ENCODE assay signal across 14 cellular contexts in the genomic region with DNA sequence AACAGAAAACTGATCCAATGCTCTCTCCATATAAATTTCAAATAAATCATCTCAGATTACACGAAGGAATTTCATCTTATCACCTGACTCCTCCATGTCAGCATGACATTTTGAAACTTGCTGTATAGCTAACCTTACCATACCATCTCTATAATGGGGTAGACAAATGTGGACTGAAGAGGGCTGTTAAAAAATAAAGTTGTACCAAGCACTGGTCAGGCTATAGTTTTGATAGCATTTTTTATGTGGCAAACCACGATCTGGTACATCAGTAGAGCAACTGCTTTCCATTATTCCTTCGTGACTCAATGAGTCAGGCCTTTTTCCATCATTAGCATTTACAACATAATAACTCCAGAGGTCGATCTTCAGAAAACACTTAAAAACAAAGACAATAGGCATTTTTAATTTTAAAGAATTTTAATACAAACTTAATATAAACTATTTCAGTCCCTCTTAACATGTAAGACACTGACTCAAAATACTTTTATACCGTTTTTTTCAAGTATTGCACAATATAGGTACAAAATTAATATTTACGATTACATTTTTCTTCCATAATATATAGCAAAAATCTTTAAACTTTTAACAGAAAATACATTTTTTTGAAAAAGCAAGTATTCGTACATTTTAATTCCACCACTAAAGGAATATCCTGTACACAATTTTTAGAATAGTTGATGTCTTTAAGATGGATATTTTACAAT. TPM values are rescaled to one million over a fixed set of nuclear protein-coding genes. Genes with fewer than 3 reads are reported as not detected.
A peak's percentile ranks its signal among the peaks of the same experiment; 100 is the strongest.
DNase-seq lines count a peak whose midpoint lies in the region; ATAC-seq and TF ChIP-seq lines count a peak whose summit lies in the region.
"Had no signal": no experiment of that assay in that cellular context is flagged by ENCODE, and none has a peak within 500 bp of the region (broad histone marks: within the 10 kb centered on the region; RNA-seq: fewer than 3 reads in every experiment).

No MANE protein-coding gene starts in this region.

- H3K4me1 ChIP-seq in smooth muscle cell (ENCODE audit: low read depth): peaks cover 16% of the 10 kb centered on the region

- H3K9me3 ChIP-seq in smooth muscle cell (replicated peaks; ENCODE audit: low read depth): no peaks in the 10 kb centered on the region
- H3K9me3 ChIP-seq: Caco-2, spleen had no signal

- no peaks in the 10 kb centered on the region for H3K36me3 ChIP-seq in smooth muscle cell (ENCODE audit: low read depth)

- no peak for ATAC-seq in HG02678 (IDR thresholded peaks at IDR 0.05; ENCODE audit: unreplicated experiment)

- no peak for TF ChIP-seq CTCF in smooth muscle cell (IDR thresholded peaks at IDR 0.05; ENCODE audit: borderline replicate concordance, insufficient read depth, poor library complexity, severe bottlenecking)

- CTCF ChIA-PET in HEK293T (lab: Yijun Ruan, JAX): interaction anchor here (0.6 to 3.7 kb wide), 6 partner anchors 9 to 139 kb away, joined by 3 to 32 read pairs (median 10); no protein-coding TSS in a partner anchor

- peaks cover 44% of the 10 kb centered on the region for H4K20me1 ChIP-seq in smooth muscle cell (ENCODE audit: low read depth)

- POLR2A ChIA-PET in HEK293T (lab: Yijun Ruan, JAX): interaction anchor here (1.5 to 3.0 kb wide), 3 partner anchors 9 to 92 kb away, joined by 5 to 12 read pairs (median 9); no protein-coding TSS in a partner anchor

- H3K4me2 ChIP-seq in smooth muscle cell: peak overlapping the region; percentile 32

- DNase-seq in HEK293T (ENCODE audit: extremely low spot score) (no peak), amniotic epithelial cell (ENCODE audit: low read depth) (peak; percentile 42), smooth muscle cell (lab: John Stamatoyannopoulos, UW; ENCODE audit: unreplicated experiment) (no peak), AG20443 (ENCODE audit: low spot score) (no peak)
- DNase-seq in activated CD4-positive, alpha-beta T cell treated with anti-CD3 and anti-CD28 coated beads, Interleukin-2, amount 50 U/mL, for 1 hour: no peak
- DNase-seq: activated naive CD4-positive, alpha-beta T cell; Caco-2; GOT3; NCI-H1694; spleen had no signal

- no peak overlapping the region for H2AFZ ChIP-seq in smooth muscle cell (ENCODE audit: low read depth)

- H3K79me2 ChIP-seq in smooth muscle cell (ENCODE audit: low read depth): peaks cover 41% of the 10 kb centered on the region

- H3K27ac ChIP-seq in layer of hippocampus (ENCODE audit: low read depth, low read length) (peak overlapping the region; percentile 83), smooth muscle cell (ENCODE audit: low read depth) (peak overlapping the region; percentile 29)
- H3K27ac ChIP-seq: SK-N-MC had no signal

- no peak overlapping the region for H3K9ac ChIP-seq in smooth muscle cell (ENCODE audit: low read depth)

- peak overlapping the region; percentile 98 for H3K4me3 ChIP-seq in smooth muscle cell
- H3K4me3 ChIP-seq: SK-N-MC had no signal

- H3K27me3 ChIP-seq in layer of hippocampus (ENCODE audit: control insufficient read depth, insufficient read depth, low read length): no peaks in the 10 kb centered on the region
- H3K27me3 ChIP-seq in smooth muscle cell (ENCODE audit: low read depth): no peaks in the 10 kb centered on the region
- H3K27me3 ChIP-seq: spleen had no signal

- WGBS in smooth muscle cell (ENCODE audit: low lambda C conversion rate): 90% methylated on average over 7 of the region's 7 CpGs

- H3F3A ChIP-seq in smooth muscle cell (ENCODE audit: low read depth): peaks cover 3% of the 10 kb centered on the region

TF ChIP-seq in HEK293T, 16 proteins besides CTCF, POLR2A, EP300 and RAD21:
- TF ChIP-seq, protein P1, sequence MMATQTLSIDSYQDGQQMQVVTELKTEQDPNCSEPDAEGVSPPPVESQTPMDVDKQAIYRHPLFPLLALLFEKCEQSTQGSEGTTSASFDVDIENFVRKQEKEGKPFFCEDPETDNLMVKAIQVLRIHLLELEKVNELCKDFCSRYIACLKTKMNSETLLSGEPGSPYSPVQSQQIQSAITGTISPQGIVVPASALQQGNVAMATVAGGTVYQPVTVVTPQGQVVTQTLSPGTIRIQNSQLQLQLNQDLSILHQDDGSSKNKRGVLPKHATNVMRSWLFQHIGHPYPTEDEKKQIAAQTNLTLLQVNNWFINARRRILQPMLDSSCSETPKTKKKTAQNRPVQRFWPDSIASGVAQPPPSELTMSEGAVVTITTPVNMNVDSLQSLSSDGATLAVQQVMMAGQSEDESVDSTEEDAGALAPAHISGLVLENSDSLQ (IDR thresholded peaks at IDR 0.05): peak; percentile 63
- no peak for TF ChIP-seq FOXK2 (IDR thresholded peaks at IDR 0.05)
TF ChIP-seq in HEK293T: peak in this region for 1.

RNA-seq across cellular contexts. Expression of a gene that starts 4.2 kb away (rescaled TPM):
- total RNA-seq in smooth muscle cell: 39.8 and 46.8 TPM in 2 replicates
- 29.1 and 29.3 TPM in 2 replicates for polyA plus RNA-seq in smooth muscle cell

RNA-seq across cellular contexts. Expression of a gene that starts 26.6 kb away (rescaled TPM):
- total RNA-seq in smooth muscle cell: not detected in 2 replicates
- polyA plus RNA-seq in smooth muscle cell: not detected in 2 replicates
- total RNA-seq: Caco-2, dermis microvascular lymphatic vessel endothelial cell had no signal
